ENCODE assay signal across 8 cellular contexts in genomic region chr9:37422289-37423104, GRCh38. TPM values are rescaled to one million over a fixed set of nuclear protein-coding genes. Genes with fewer than 3 reads are reported as not detected.
DNase-seq lines count a peak whose midpoint lies in the region; TF ChIP-seq lines count a peak whose summit lies in the region.

Gene GRHPR, plus strand, starts transcription at chr9:37422696. Its CDS starts 55 bp downstream, at chr9:37422751.

- H3K27me3 Mint-ChIP-seq in neural crest cell (ENCODE audit: low read depth), result no peaks in the 10 kb centered on the region

- peak within 1 kb of the TSS; percentile 98 for H3K27ac Mint-ChIP-seq in neural crest cell (ENCODE audit: unreplicated experiment)

- H3K4me3 Mint-ChIP-seq in neural crest cell, result peak within 1 kb of the TSS; percentile 96

- H3K4me2 ChIP-seq in GM23248 (ENCODE audit: unreplicated experiment), result peak within 1 kb of the TSS; percentile 91
- H3K4me2 ChIP-seq in Karpas-422 (ENCODE audit: low read depth, low read length, poor library complexity, severe bottlenecking), result peak within 1 kb of the TSS; percentile 87

- peak within 1 kb of the TSS; percentile 89 for H3K4me3 ChIP-seq in GM23248
- H3K4me3 ChIP-seq in Karpas-422 (ENCODE audit: low read length), result peak within 1 kb of the TSS; percentile 96

- TF ChIP-seq CTCF in neural crest cell (conservative IDR thresholded peaks at IDR 0.05), result no peak

- H3K36me3 ChIP-seq in GM23248 (ENCODE audit: low read depth) (peaks cover 6% of the 10 kb centered on the region; the same call in 1 of the 2 replicates), Karpas-422 (ENCODE audit: insufficient read depth, low read length) (peaks cover 16% of the 10 kb centered on the region; the same call in 1 of the 2 replicates)

- H3K4me1 Mint-ChIP-seq in neural crest cell, result peaks cover 15% of the 10 kb centered on the region

- H2AFZ ChIP-seq in GM23248, result peak within 1 kb of the TSS; percentile 94
- H2AFZ ChIP-seq in Karpas-422 (ENCODE audit: low read length), result peak within 1 kb of the TSS; percentile 71; the same call in 1 of the 2 replicates

- H3K27me3 ChIP-seq in GM23248 (replicated peaks; ENCODE audit: insufficient read depth) (no peaks in the 10 kb centered on the region), Karpas-422 (ENCODE audit: low read length) (no peaks in the 10 kb centered on the region)

- H4K20me1 ChIP-seq in GM23248 (ENCODE audit: insufficient read depth), result no peaks in the 10 kb centered on the region; the same call in 1 of the 2 replicates
- H4K20me1 ChIP-seq in Karpas-422 (ENCODE audit: insufficient read depth, low read depth, low read length), result peaks cover 9% of the 10 kb centered on the region; the same call in 1 of the 2 replicates

- in situ Hi-C loops in GM23248 (cut with MboI), result no loop called here

- H3K4me1 ChIP-seq in GM23248 (ENCODE audit: insufficient read depth) (peaks cover 15% of the 10 kb centered on the region; the same call in 1 of the 2 replicates), Karpas-422 (ENCODE audit: low read length) (peaks cover 53% of the 10 kb centered on the region)

- H3K27ac ChIP-seq in GM23248 (peak within 1 kb of the TSS; percentile 65), Karpas-422 (ENCODE audit: low read length) (peak within 1 kb of the TSS; percentile 78)

- H3K79me2 ChIP-seq in GM23248 (ENCODE audit: insufficient read depth), result peaks cover 40% of the 10 kb centered on the region
- H3K79me2 ChIP-seq in Karpas-422 (ENCODE audit: low read length), result peaks cover 45% of the 10 kb centered on the region

- H3K9me2 ChIP-seq in GM23248 (ENCODE audit: insufficient read depth), result no peaks in the 10 kb centered on the region
- H3K9me2 ChIP-seq in Karpas-422 (replicated peaks; ENCODE audit: insufficient read depth, low read length), result no peaks in the 10 kb centered on the region

- WGBS in GM23248 (ENCODE audit: low coverage in 1 of 2, low lambda C conversion rate in 2 of 2, missing lambda C conversion rate in 2 of 2), 2 experiments, result 2% methylated on average over 53 to 56 of the region's 56 CpGs

- H3K9me3 Mint-ChIP-seq in neural crest cell, result no peaks in the 10 kb centered on the region

- peak; percentile 82 for DNase-seq in EH (ENCODE audit: low read depth)
- peak; percentile 93 for DNase-seq in GM23248
- DNase-seq in Karpas-422, result peak; percentile 96
- peak; percentile 41 to 58 for DNase-seq in SHP77 (lab: John Stamatoyannopoulos, UW)
- DNase-seq in activated effector memory CD4-positive, alpha-beta T cell treated with Interleukin-2 at 50 U/mL for 16 hours, result peak; percentile 85
- peak; percentile 26 for DNase-seq in fibroblast of the conjunctiva (ENCODE audit: low read depth)
- DNase-seq in neural crest cell (ENCODE audit: low read depth, low spot score), result peak; percentile 67
- peak; percentile 42 for DNase-seq in stromal cell of bone marrow (ENCODE audit: low read depth)

- no peaks in the 10 kb centered on the region for H3F3A ChIP-seq in GM23248 (ENCODE audit: insufficient read depth)

- peaks cover 11% of the 10 kb centered on the region for H3K36me3 Mint-ChIP-seq in neural crest cell (ENCODE audit: low read depth)

- no peaks in the 10 kb centered on the region for H3K9me3 ChIP-seq in GM23248 (ENCODE audit: low read depth)
- no peaks in the 10 kb centered on the region for H3K9me3 ChIP-seq in Karpas-422 (ENCODE audit: low read length)

- H3K9ac ChIP-seq in GM23248 (peak within 1 kb of the TSS; percentile 94), Karpas-422 (ENCODE audit: low read length) (peak within 1 kb of the TSS; percentile 96)

RNA-seq across cellular contexts. Expression of gene GRHPR, which starts in this region (rescaled TPM):
- total RNA-seq in GM23248 (2014; rRNA removed; shearing (Covaris generic)), result 146 and 160 TPM in 2 replicates
- 124 and 125 TPM in 2 replicates for polyA plus RNA-seq in GM23248 (2016; fragmentation: Nextera tagmentation; extraction: Ambion mirVana)
- 234 and 345 TPM in 2 replicates for total RNA-seq in Karpas-422 (2014; rRNA removed; shearing (Covaris generic); ENCODE audit: low replicate concordance)
- total RNA-seq in neural crest cell, result 120 and 121 TPM in 2 replicates

Comparison
In these comparisons a context has a peak if more than half of its experiments do, and no peak if none do; other contexts are left out.
1. Peak in every context shown above with its lines: DNase-seq, H3K4me3 ChIP-seq and H3K27ac ChIP-seq.
2. DNase-seq: peak in every context shown above with its lines; median percentile 96 in Karpas-422; 93 in GM23248; 85 in activated effector memory CD4-positive, alpha-beta T cell treated with Interleukin-2 at 50 U/mL for 16 hours; 82 in EH; 67 in neural crest cell; 50 in SHP77; 42 in stromal cell of bone marrow; 26 in fibroblast of the conjunctiva.